ENCODE assay signal across 18 cellular contexts in the genomic region with DNA sequence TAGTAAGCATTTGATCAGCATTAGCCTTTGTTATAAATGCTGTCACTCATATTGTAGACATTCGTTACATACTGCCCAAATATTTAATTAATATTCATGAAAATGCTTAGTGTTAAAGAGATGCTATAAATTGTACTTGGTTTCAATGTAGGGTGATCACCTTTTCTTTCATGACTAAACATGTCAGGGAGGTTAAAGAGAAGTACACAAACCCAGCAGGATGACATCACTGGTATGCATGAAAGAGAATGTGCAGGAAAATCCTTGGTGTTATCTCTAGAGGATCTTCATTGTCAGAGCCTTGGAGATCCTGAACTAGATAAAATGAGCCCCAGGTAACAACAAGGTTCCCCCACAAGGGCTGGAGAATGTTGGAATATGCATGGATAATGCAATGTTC. TPM values are rescaled to one million over a fixed set of nuclear protein-coding genes. Genes with fewer than 3 reads are reported as not detected.
DNase-seq lines count a peak whose midpoint lies in the region; FAIRE-seq and TF ChIP-seq lines count a peak whose summit lies in the region.
"Had no signal": no experiment of that assay in that cellular context is flagged by ENCODE, and none has a peak within 500 bp of the region (broad histone marks: within the 10 kb centered on the region; RNA-seq: fewer than 3 reads in every experiment).

No MANE protein-coding gene starts in this region.

- no peak overlapping the region for H3K27ac ChIP-seq in keratinocyte (ENCODE audit: control insufficient read depth, insufficient read depth, low read length)
- H3K27ac ChIP-seq: BLaER1, GM23248 had no signal

- FAIRE-seq in bronchial epithelial cell (lab: Jason Lieb, UNC) (no peak), keratinocyte (lab: Jason Lieb, UNC) (no peak)
- FAIRE-seq: GM12891 had no signal

- TF ChIP-seq CTCF in bronchial epithelial cell (IDR thresholded peaks at IDR 0.05; ENCODE audit: insufficient read depth, low read length, severe bottlenecking) (no peak), keratinocyte (optimal IDR thresholded peaks at IDR 0.05 in 1 of 3, IDR thresholded peaks at IDR 0.05 in 1 of 3, conservative IDR thresholded peaks at IDR 0.05 in 1 of 3; ENCODE audit: extremely low read depth in 1 of 3, insufficient read depth in 2 of 3, low read length in 3 of 3) (no peak)

- no peaks in the 10 kb centered on the region for H3K36me3 ChIP-seq in bronchial epithelial cell (ENCODE audit: control insufficient read depth, insufficient read depth, low read length)
- no peaks in the 10 kb centered on the region for H3K36me3 ChIP-seq in keratinocyte (ENCODE audit: control insufficient read depth in 2 of 2, extremely low read depth in 1 of 2, insufficient read depth in 2 of 2, low read length in 2 of 2)
- H3K36me3 ChIP-seq: BLaER1, HAP-1 had no signal

- H4K20me1 ChIP-seq in keratinocyte (ENCODE audit: control insufficient read depth, extremely low read depth, insufficient read depth, low read length), result no peaks in the 10 kb centered on the region
- H4K20me1 ChIP-seq: BLaER1 had no signal

- H3K4me1 ChIP-seq in keratinocyte (ENCODE audit: control insufficient read depth, extremely low read depth, insufficient read depth, low read length), result no peaks in the 10 kb centered on the region
- H3K4me1 ChIP-seq: BLaER1, HAP-1 had no signal

- H3K9me1 ChIP-seq in keratinocyte (ENCODE audit: control insufficient read depth, extremely low read depth, insufficient read depth, low read length), result no peaks in the 10 kb centered on the region

- no peak overlapping the region for H2AFZ ChIP-seq in keratinocyte (ENCODE audit: control insufficient read depth, low read length)
- H2AFZ ChIP-seq: GM23248 had no signal

- no peaks in the 10 kb centered on the region for H3K27me3 ChIP-seq in bronchial epithelial cell (ENCODE audit: control insufficient read depth, insufficient read depth, low read length)
- no peaks in the 10 kb centered on the region for H3K27me3 ChIP-seq in keratinocyte (ENCODE audit: control insufficient read depth, extremely low read depth, insufficient read depth, low read length)
- H3K27me3 ChIP-seq: BLaER1 had no signal

- dilution Hi-C loops in keratinocyte (cut with MboI; ENCODE audit: extremely low pct_ligation_motif_present, low sequenced_read_pairs), result no loop called here

- no peak overlapping the region for H3K4me3 ChIP-seq in bronchial epithelial cell (ENCODE audit: low read depth, low read length)
- H3K4me3 ChIP-seq in keratinocyte (ENCODE audit: control insufficient read depth in 2 of 3, extremely low read depth in 1 of 3, insufficient read depth in 2 of 3, low read depth in 1 of 3, low read length in 3 of 3), result no peak overlapping the region
- H3K4me3 ChIP-seq: BLaER1, GM23248, HAP-1 had no signal

- H3K9ac ChIP-seq in keratinocyte (ENCODE audit: control insufficient read depth, extremely low read depth, insufficient read depth, low read length), result no peak overlapping the region
- H3K9ac ChIP-seq: BLaER1, GM23248 had no signal

- no peaks in the 10 kb centered on the region for H3K9me3 ChIP-seq in keratinocyte (ENCODE audit: control insufficient read depth, low read depth, low read length)
- H3K9me3 ChIP-seq: BLaER1, HAP-1 had no signal

- H3K79me2 ChIP-seq in keratinocyte (ENCODE audit: control insufficient read depth, insufficient read depth, low read length), result no peaks in the 10 kb centered on the region

- DNase-seq in NCI-H748 (lab: John Stamatoyannopoulos, UW; ENCODE audit: unreplicated experiment) (peak; percentile 23), NCI-H748 treated with DMSO at 0.1 percent for 48 hours (lab: John Stamatoyannopoulos, UW) (no peak), DMS53 treated with DMSO at 0.1 percent for 48 hours (lab: John Stamatoyannopoulos, UW; ENCODE audit: unreplicated experiment) (peak; percentile 13), bronchial epithelial cell (ENCODE audit: low read depth) (peak; percentile 63), keratinocyte (ENCODE audit: low read depth, low spot score) (no peak), NCI-H2029 (lab: John Stamatoyannopoulos, UW) (no peak)
- DNase-seq in stimulated activated CD4-positive, alpha-beta T cell treated with anti-CD3 and anti-CD28 coated beads, Interleukin-4, amount 100 ng/mL, for 24 hours, result no peak
- DNase-seq in activated CD8-positive, alpha-beta memory T cell treated with anti-CD3 and anti-CD28 coated beads for 24 hours, result no peak
- DNase-seq: 8988T; CD4-positive, alpha-beta memory T cell; DMS153; DND-41; EL; GM23248 had no signal

- H3K4me2 ChIP-seq in keratinocyte (ENCODE audit: control insufficient read depth, extremely low read depth, insufficient read depth, low read depth, low read length), result peak overlapping the region; percentile 6
- H3K4me2 ChIP-seq: BLaER1 had no signal

RNA-seq across cellular contexts. Expression of gene SV2C, which starts 33.1 kb away (rescaled TPM):
- total RNA-seq in bronchial epithelial cell, result not detected in 2 replicates
- 0.02 to 0.34 TPM (median 0.08 TPM) in 3 replicates for polyA plus RNA-seq in keratinocyte
- not detected for polyA plus RNA-seq in keratinocyte (2011; ENCODE audit: low read depth)
- polyA plus RNA-seq in keratinocyte (2011; cell fraction: cytosol; rRNA removed), result 0.06 TPM in 2 replicates
- polyA plus RNA-seq in keratinocyte (2011; cell fraction: nucleus; rRNA removed), result 0.04 and 0.06 TPM in 2 replicates
- 0.24 TPM in 1 of 2 replicates, not detected in the other for polyA plus RNA-seq in keratinocyte (2012; ENCODE audit: low replicate concordance)
- 0.03 to 0.16 TPM in 2 of 3 replicates, not detected in the other for polyA minus RNA-seq in keratinocyte
- not detected for polyA minus RNA-seq in keratinocyte (2011; cell fraction: cytosol; rRNA and poly(A)+ RNA removed)
- 0.08 TPM in 1 of 2 replicates, not detected in the other for polyA minus RNA-seq in keratinocyte (2011; cell fraction: nucleus; rRNA and poly(A)+ RNA removed)
- total RNA-seq: CD4-positive, alpha-beta memory T cell; GM23248 had no signal
- polyA plus RNA-seq: AG04450, GM23248 had no signal

Comparison
In these comparisons a context has a peak if more than half of its experiments do, and no peak if none do; other contexts are left out.
1. DNase-seq: peak in NCI-H748 (single experiment), DMS53 treated with DMSO at 0.1 percent for 48 hours (single experiment) and bronchial epithelial cell (single experiment); none in NCI-H748 treated with DMSO at 0.1 percent for 48 hours (single experiment), keratinocyte (single experiment), NCI-H2029 (single experiment), stimulated activated CD4-positive, alpha-beta T cell treated with anti-CD3 and anti-CD28 coated beads, Interleukin-4, amount 100 ng/mL, for 24 hours (single experiment) and activated CD8-positive, alpha-beta memory T cell treated with anti-CD3 and anti-CD28 coated beads for 24 hours (single experiment).